Comparison of ENCODE assay signal across 8 cellular contexts in the genomic region with DNA sequence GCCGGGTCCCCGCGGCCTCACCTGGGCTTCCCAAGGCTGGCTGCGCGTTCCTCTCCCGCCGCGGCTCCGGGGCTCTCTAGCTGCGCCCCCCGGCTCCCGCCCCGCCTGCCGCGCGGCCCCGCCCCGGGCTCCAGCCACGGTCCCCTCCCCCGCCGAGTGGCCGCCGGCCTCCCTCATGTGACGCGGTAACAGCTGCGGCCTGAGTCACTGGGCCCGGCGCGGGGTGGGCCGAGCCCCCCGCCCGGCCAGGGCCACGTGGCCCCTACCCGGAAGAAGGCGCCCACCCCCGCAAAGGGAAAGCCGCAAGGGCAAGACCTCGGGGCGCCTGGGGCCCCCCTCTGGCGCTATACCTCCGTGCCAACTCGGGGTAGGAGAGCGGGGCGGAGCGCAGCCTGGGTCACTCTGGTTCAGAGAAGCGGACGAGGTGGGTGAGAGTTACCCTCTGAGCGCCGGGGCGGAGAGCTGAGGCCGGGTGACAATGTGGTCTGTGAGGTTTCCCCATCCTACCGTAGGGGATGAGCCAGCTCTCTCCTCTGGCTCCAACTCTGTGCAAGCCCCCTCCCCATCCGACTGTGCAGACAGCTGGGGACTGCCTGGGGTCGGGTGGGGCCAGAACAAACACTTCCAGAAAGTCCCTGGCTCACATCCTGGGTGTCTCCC.
A peak's percentile ranks its signal among the peaks of the same experiment; 100 is the strongest.
DNase-seq lines count a peak whose midpoint lies in the region; ATAC-seq lines count a peak whose summit lies in the region.

A gene with protein sequence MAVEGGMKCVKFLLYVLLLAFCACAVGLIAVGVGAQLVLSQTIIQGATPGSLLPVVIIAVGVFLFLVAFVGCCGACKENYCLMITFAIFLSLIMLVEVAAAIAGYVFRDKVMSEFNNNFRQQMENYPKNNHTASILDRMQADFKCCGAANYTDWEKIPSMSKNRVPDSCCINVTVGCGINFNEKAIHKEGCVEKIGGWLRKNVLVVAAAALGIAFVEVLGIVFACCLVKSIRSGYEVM (minus strand): TSS at position 78 of the 660 bp plus-strand sequence. CDS start 668 bp downstream, outside the sequence.

- ATAC-seq in GM18870 (IDR thresholded peaks at IDR 0.05; ENCODE audit: unreplicated experiment): peak; percentile 46
- peak; percentile 48 for ATAC-seq in HG03097 (IDR thresholded peaks at IDR 0.05; ENCODE audit: low FRiP score, unreplicated experiment)
- ATAC-seq in effector memory CD8-positive, alpha-beta T cell (replicated peaks): peak; percentile 73
- ATAC-seq in memory B cell (ENCODE audit: low read depth): peak; percentile 61

- H3K4me1 Mint-ChIP-seq in effector memory CD8-positive, alpha-beta T cell (ENCODE audit: low read depth in 2 of 2): peaks cover 39 to 45% of the 10 kb centered on the region in 2 donors
- H3K4me1 Mint-ChIP-seq in memory B cell: peaks cover 25% of the 10 kb centered on the region

- H3K27ac Mint-ChIP-seq in effector memory CD8-positive, alpha-beta T cell: peak within 1 kb of the TSS; percentile 84 to 96
- H3K27ac Mint-ChIP-seq in memory B cell: peak within 1 kb of the TSS; percentile 88

- no peaks in the 10 kb centered on the region for H3K9me3 Mint-ChIP-seq in effector memory CD8-positive, alpha-beta T cell
- H3K9me3 Mint-ChIP-seq in memory B cell: no peaks in the 10 kb centered on the region

- no peaks in the 10 kb centered on the region for H3K27me3 Mint-ChIP-seq in effector memory CD8-positive, alpha-beta T cell
- no peaks in the 10 kb centered on the region for H3K27me3 Mint-ChIP-seq in memory B cell

- peak; percentile 52 to 72 for DNase-seq in AML-193 (lab: John Stamatoyannopoulos, UW)
- DNase-seq in NCI-H526 (lab: John Stamatoyannopoulos, UW): peak; percentile 54 to 79
- peak; percentile 91 for DNase-seq in activated CD8-positive, alpha-beta memory T cell treated with anti-CD3 and anti-CD28 coated beads for 24 hours
- peak; percentile 39 to 43 (median 39) for DNase-seq in effector memory CD8-positive, alpha-beta T cell
- DNase-seq in memory B cell (ENCODE audit: low spot score in 2 of 2): peak in 1 of 2 donors; percentile 53
- peak; percentile 29 for DNase-seq in stimulated activated CD8-positive, alpha-beta memory T cell treated with anti-CD3 and anti-CD28 coated beads, Interleukin-12 subunit alpha, Interleukin-12 subunit beta, amount 100 ng/mL, for 1 hour (ENCODE audit: low read depth)

- H3K4me3 Mint-ChIP-seq in effector memory CD8-positive, alpha-beta T cell: peak within 1 kb of the TSS; percentile 88 to 90
- peak within 1 kb of the TSS; percentile 91 for H3K4me3 Mint-ChIP-seq in memory B cell

- peaks cover 24% of the 10 kb centered on the region for H3K36me3 Mint-ChIP-seq in effector memory CD8-positive, alpha-beta T cell (ENCODE audit: insufficient read depth)
- no peaks in the 10 kb centered on the region for H3K36me3 Mint-ChIP-seq in memory B cell
